ENCODE assay signal across 8 cellular contexts in the genomic region with DNA sequence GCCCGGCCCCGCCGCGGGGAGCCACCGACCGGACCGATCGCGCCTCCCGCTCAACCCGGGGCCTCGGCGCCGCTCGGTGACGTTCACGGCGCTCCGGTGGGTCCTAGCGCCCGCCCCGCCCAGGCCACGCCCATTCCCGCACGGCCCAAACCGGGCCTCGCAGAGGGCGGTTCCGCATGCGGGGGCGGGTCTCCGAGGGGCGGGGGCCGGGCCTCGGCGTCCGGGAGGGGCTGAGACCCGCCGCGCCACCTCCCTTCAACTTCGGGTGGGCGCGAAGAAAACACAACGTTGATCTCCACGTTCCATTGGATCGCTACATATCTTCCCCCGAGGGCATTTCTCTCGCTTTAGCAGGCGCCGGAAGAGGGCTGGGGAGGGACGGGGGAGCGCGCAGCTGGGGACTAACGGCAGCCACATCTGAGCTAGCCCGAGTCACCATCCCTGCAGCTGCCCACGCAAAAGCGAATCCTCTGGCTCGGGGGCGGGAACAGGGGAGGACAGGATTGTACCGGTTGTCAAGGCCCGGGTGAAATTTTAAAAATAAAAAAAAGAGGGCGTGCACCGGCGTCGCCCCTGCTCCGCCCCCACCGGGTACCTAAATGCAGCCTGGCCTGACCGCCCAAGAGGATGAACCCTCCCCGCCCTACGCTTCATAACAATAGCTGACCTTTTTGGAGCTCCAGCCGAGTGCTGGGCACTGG. TPM values are rescaled to one million over a fixed set of nuclear protein-coding genes. Genes with fewer than 3 reads are reported as not detected.
DNase-seq lines count a peak whose midpoint lies in the region; ATAC-seq, FAIRE-seq and TF ChIP-seq lines count a peak whose summit lies in the region.

A gene (minus strand): TSS at position 78 of the 701 bp plus-strand sequence. CDS start 547 bp downstream, outside the sequence.

- ATAC-seq in HG02623 (IDR thresholded peaks at IDR 0.05; ENCODE audit: unreplicated experiment) = peak; percentile 86
- ATAC-seq in HG03469 (IDR thresholded peaks at IDR 0.05; ENCODE audit: unreplicated experiment) = no peak

- in situ Hi-C loops in astrocyte of the cerebellum (cut with HindIII; ENCODE audit: low sequenced_read_pairs) = no loop called here

- TF ChIP-seq CTCF in astrocyte of the cerebellum (IDR thresholded peaks at IDR 0.05; ENCODE audit: low read depth, low read length, missing control alignments) (no peak), retinal pigment epithelial cell (conservative IDR thresholded peaks at IDR 0.05; ENCODE audit: low read depth, low read length) (no peak)

- peak; percentile 96 for DNase-seq in GM12892 (ENCODE audit: insufficient read length)
- DNase-seq in NCI-H128 (lab: John Stamatoyannopoulos, UW; ENCODE audit: unreplicated experiment) = peak; percentile 79
- DNase-seq in T1000 (lab: John Stamatoyannopoulos, UW) = peak; percentile 83
- DNase-seq in astrocyte of the cerebellum (ENCODE audit: low read depth) = no peak
- DNase-seq in hippocampal formation (lab: John Stamatoyannopoulos, UW) = peak; percentile 79 to 80
- DNase-seq in retinal pigment epithelial cell (ENCODE audit: low read depth) = peak; percentile 12

- TF ChIP-seq POLR2A in GM12892 (IDR thresholded peaks at IDR 0.05; ENCODE audit: low read depth, low read length) = peak; percentile 71; the same call in 1 of the 2 replicates

- FAIRE-seq in GM12892 (lab: Jason Lieb, UNC) = peak; percentile 93

- H3K4me3 ChIP-seq in astrocyte of the cerebellum (ENCODE audit: low read depth, low read length) (peak within 1 kb of the TSS; percentile 88), retinal pigment epithelial cell (ENCODE audit: low read length) (peak within 1 kb of the TSS; percentile 64)

RNA-seq across cellular contexts. Expression of the gene that starts here (rescaled TPM):
- 49.0 TPM for polyA plus RNA-seq in GM12892 (2012; ENCODE audit: missing spikeins)
